ENCODE assay signal across 13 cellular contexts in the genomic region with DNA sequence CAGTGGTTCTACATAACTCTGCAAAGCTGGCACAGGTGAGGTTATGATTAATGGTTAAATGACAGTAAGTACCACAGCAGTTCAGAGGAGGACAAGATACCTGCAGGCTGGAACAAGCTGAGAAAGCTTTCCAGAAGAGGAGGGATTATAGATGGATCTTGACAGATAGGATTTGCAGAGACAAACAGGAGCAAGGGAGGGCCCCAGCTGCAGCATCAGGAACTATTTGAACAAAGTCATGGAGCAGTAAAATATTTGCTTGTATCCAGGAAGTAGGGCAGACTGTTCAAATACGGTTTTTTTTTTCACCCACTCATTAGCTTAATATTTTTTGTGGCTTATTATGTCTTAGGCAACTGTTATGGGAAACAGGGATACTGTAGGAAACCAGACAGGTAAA.
DNase-seq lines count a peak whose midpoint lies in the region; ATAC-seq and TF ChIP-seq lines count a peak whose summit lies in the region.
"Had no signal": no experiment of that assay in that cellular context is flagged by ENCODE, and none has a peak within 500 bp of the region (broad histone marks: within the 10 kb centered on the region; RNA-seq: fewer than 3 reads in every experiment).

No MANE protein-coding gene starts in this region.

- no peak for ATAC-seq in HG02571 (IDR thresholded peaks at IDR 0.05; ENCODE audit: unreplicated experiment)

- H3K27ac Mint-ChIP-seq in nephron progenitor cell, result peak overlapping the region; percentile 70
- H3K27ac Mint-ChIP-seq: activated naive CD4-positive, alpha-beta T cell treated with anti-CD3 and anti-CD28 coated beads for 36 hours had no signal

- H3K36me3 ChIP-seq in Peyer's patch, result no peaks in the 10 kb centered on the region
- H3K36me3 ChIP-seq: BLaER1 treated with 17β-estradiol and CSF1 and Interleukin-3, amounts not matched to agents 10 nM and 100 nM had no signal

- TF ChIP-seq CTCF in nephron progenitor cell (IDR thresholded peaks at IDR 0.05) (no peak), Peyer's patch (IDR thresholded peaks at IDR 0.05) (no peak)

- H3K36me3 Mint-ChIP-seq in nephron progenitor cell (ENCODE audit: low read depth), result peaks cover 19% of the 10 kb centered on the region
- H3K36me3 Mint-ChIP-seq: naive B cell had no signal

- no peaks in the 10 kb centered on the region for H3K27me3 ChIP-seq in Peyer's patch
- H3K27me3 ChIP-seq: BLaER1 treated with 17β-estradiol and CSF1 and Interleukin-3, amounts not matched to agents 10 nM and 100 nM had no signal

- H3K27ac ChIP-seq in caudate nucleus (ENCODE audit: low read depth, low read length) (peak overlapping the region; percentile 1), Peyer's patch (no peak overlapping the region)
- H3K27ac ChIP-seq: BLaER1 treated with 17β-estradiol and CSF1 and Interleukin-3, amounts not matched to agents 10 nM and 100 nM had no signal

- H3K4me3 ChIP-seq in Peyer's patch, result no peak overlapping the region
- H3K4me3 ChIP-seq: BLaER1 treated with 17β-estradiol and CSF1 and Interleukin-3, amounts not matched to agents 10 nM and 100 nM had no signal

- no peak for TF ChIP-seq POLR2A in Peyer's patch (IDR thresholded peaks at IDR 0.05)

- H3K9me3 Mint-ChIP-seq in nephron progenitor cell, result peaks cover 38% of the 10 kb centered on the region

- peaks cover 39% of the 10 kb centered on the region for H3K4me1 Mint-ChIP-seq in nephron progenitor cell

- no peak overlapping the region for H3K4me3 Mint-ChIP-seq in nephron progenitor cell
- H3K4me3 Mint-ChIP-seq: activated naive CD4-positive, alpha-beta T cell treated with anti-CD3 and anti-CD28 coated beads for 36 hours; naive B cell had no signal

- H3K4me1 ChIP-seq in Peyer's patch, result peaks cover 0 to 6% (median 0%) of the 10 kb centered on the region in 4 donors

- H3K27me3 Mint-ChIP-seq in nephron progenitor cell (ENCODE audit: low read depth, poor library complexity), result no peaks in the 10 kb centered on the region
- H3K27me3 Mint-ChIP-seq: naive B cell had no signal

- DNase-seq in HuH-7 (ENCODE audit: low spot score), result peak; percentile 8
- DNase-seq in NCI-H69 (lab: John Stamatoyannopoulos, UW), result peak; percentile 96
- DNase-seq in caudate nucleus (lab: John Stamatoyannopoulos, UW), result peak in 14 of 61 donors; percentile 1 to 49 (median 16)
- DNase-seq in nephron progenitor cell, result no peak
- no peak for DNase-seq in NOMO-1 treated with DMSO at 0.1 percent for 48 hours (lab: John Stamatoyannopoulos, UW; ENCODE audit: unreplicated experiment)
- no peak for DNase-seq in OCI-M1 (lab: John Stamatoyannopoulos, UW)
- DNase-seq in Peyer's patch, result no peak
- DNase-seq: activated naive CD4-positive, alpha-beta T cell treated with anti-CD3 and anti-CD28 coated beads for 36 hours; naive B cell; NCI-H1436 treated with DMSO at 0.1 percent for 48 hours; posterior cingulate gyrus had no signal

- H3K9me3 ChIP-seq in Peyer's patch, result no peaks in the 10 kb centered on the region

Comparison
In these comparisons a context has a peak if more than half of its experiments do, and no peak if none do; other contexts are left out.
1. DNase-seq: peak in HuH-7 (single experiment) and NCI-H69 (single experiment); none in nephron progenitor cell (single experiment), NOMO-1 treated with DMSO at 0.1 percent for 48 hours (single experiment), OCI-M1 (single experiment) and Peyer's patch (0 of 3).